In genomic region chr20:62953839-62954703, GRCh38 we compare ENCODE assay signal across 9 cellular contexts. TPM values are rescaled to one million over a fixed set of nuclear protein-coding genes. Genes with fewer than 3 reads are reported as not detected.
DNase-seq lines count a peak whose midpoint lies in the region; ATAC-seq and TF ChIP-seq lines count a peak whose summit lies in the region.
"Had no signal": no experiment of that assay in that cellular context is flagged by ENCODE, and none has a peak within 500 bp of the region (broad histone marks: within the 10 kb centered on the region; RNA-seq: fewer than 3 reads in every experiment).

No MANE protein-coding gene starts in this region.

- peak overlapping the region; percentile 73 for H3K4me3 Mint-ChIP-seq in activated naive CD4-positive, alpha-beta T cell treated with anti-CD3 and anti-CD28 coated beads, Interleukin-2, amount 50 U/mL, for 24 hours

- H3K9me3 ChIP-seq in heart right ventricle: peaks cover 0 to 3% (median 0%) of the 10 kb centered on the region in 11 donors
- no peaks in the 10 kb centered on the region for H3K9me3 ChIP-seq in psoas muscle

- peaks cover 30% of the 10 kb centered on the region for H3K4me1 Mint-ChIP-seq in activated naive CD4-positive, alpha-beta T cell treated with anti-CD3 and anti-CD28 coated beads, Interleukin-2, amount 50 U/mL, for 24 hours

- H3K36me3 Mint-ChIP-seq in activated naive CD4-positive, alpha-beta T cell treated with anti-CD3 and anti-CD28 coated beads, Interleukin-2, amount 50 U/mL, for 24 hours: peaks cover 7% of the 10 kb centered on the region

- ATAC-seq in GM19467 (IDR thresholded peaks at IDR 0.05; ENCODE audit: unreplicated experiment): peak; percentile 68
- peak; percentile 66 for ATAC-seq in HG03571 (IDR thresholded peaks at IDR 0.05; ENCODE audit: unreplicated experiment)
- ATAC-seq in heart right ventricle: peak; percentile 50 to 88 (median 73)
- peak in 3 of 4 donors; percentile 7 to 19 (median 17) for ATAC-seq in psoas muscle

- peaks cover 15 to 39% (median 26%) of the 10 kb centered on the region in 9 donors for H3K4me1 ChIP-seq in heart right ventricle
- H3K4me1 ChIP-seq in psoas muscle: peaks cover 5% of the 10 kb centered on the region

- DNase-seq in COLO668 (lab: John Stamatoyannopoulos, UW; ENCODE audit: unreplicated experiment): peak; percentile 79
- peak; percentile 77 to 85 for DNase-seq in SHP77 (lab: John Stamatoyannopoulos, UW)
- peak; percentile 66 to 76 for DNase-seq in heart right ventricle
- DNase-seq in psoas muscle: peak; percentile 69 to 83
- DNase-seq in amniotic stem cell (lab: John Stamatoyannopoulos, UW): no peak

- H3K27ac Mint-ChIP-seq in activated naive CD4-positive, alpha-beta T cell treated with anti-CD3 and anti-CD28 coated beads, Interleukin-2, amount 50 U/mL, for 24 hours: peak overlapping the region; percentile 43

- H3K27ac ChIP-seq in heart right ventricle (peak overlapping the region; percentile 22 to 86 (median 76)), psoas muscle (peak overlapping the region; percentile 58)

- H3K27me3 Mint-ChIP-seq in activated naive CD4-positive, alpha-beta T cell treated with anti-CD3 and anti-CD28 coated beads, Interleukin-2, amount 50 U/mL, for 24 hours: no peaks in the 10 kb centered on the region

- peaks cover 0 to 21% (median 0%) of the 10 kb centered on the region in 9 donors for H3K36me3 ChIP-seq in heart right ventricle
- peaks cover 0 to 19% of the 10 kb centered on the region in 2 donors for H3K36me3 ChIP-seq in psoas muscle (ENCODE audit: insufficient read depth in 1 of 2, low read depth in 1 of 2)

- no peaks in the 10 kb centered on the region for H3K9me3 Mint-ChIP-seq in activated naive CD4-positive, alpha-beta T cell treated with anti-CD3 and anti-CD28 coated beads, Interleukin-2, amount 50 U/mL, for 24 hours

- TF ChIP-seq CTCF in heart right ventricle (IDR thresholded peaks at IDR 0.05): no peak
- no peak for TF ChIP-seq CTCF in psoas muscle (IDR thresholded peaks at IDR 0.05)

- peak overlapping the region in 9 of 10 donors; percentile 0 to 53 (median 32) for H3K4me3 ChIP-seq in heart right ventricle
- H3K4me3 ChIP-seq in psoas muscle: peak overlapping the region; percentile 46

- no peaks in the 10 kb centered on the region for H3K27me3 ChIP-seq in heart right ventricle
- no peaks in the 10 kb centered on the region for H3K27me3 ChIP-seq in psoas muscle (ENCODE audit: insufficient read depth in 3 of 3, low read length in 2 of 3)

- 23 to 33% methylated on average over 32 of the region's 32 CpGs for WGBS in heart right ventricle, 2 donors
- WGBS in psoas muscle, 3 donors: 21 to 37% (median 25%) methylated on average over 32 of the region's 32 CpGs

- intact Hi-C loops in heart right ventricle (cut with DNase I): loop anchor here in 1 of 10 donors (10.0 kb wide), 1 partner anchor 51 kb away; the partner anchor contains the start of gene BHLHE23
- intact Hi-C loops in psoas muscle (cut with DNase I): no loop called here

RNA-seq across cellular contexts. Expression of gene SLC17A9, which starts 1.6 kb away (rescaled TPM):
- total RNA-seq in heart right ventricle (1 to 10 TPM in 4 of 10 donors, under 1 TPM in 6; 0.19 to 3.6 (median 0.62) TPM), psoas muscle (1 to 10 TPM in 1 of 4 donors, under 1 TPM in 3; 0.32 to 1.0 (median 0.92) TPM)
- polyA plus RNA-seq in heart right ventricle (1 to 10 TPM; 2.3 to 8.3 TPM), psoas muscle (under 1 TPM; 0.59 to 0.88 (median 0.69) TPM)

RNA-seq across cellular contexts. Expression of gene GID8, which starts 16.1 kb away (rescaled TPM):
- 10 to 100 TPM; 13.7 to 19.9 (median 16.7) TPM for total RNA-seq in heart right ventricle
- polyA plus RNA-seq in heart right ventricle: 10 to 100 TPM in 1 of 2 donors, 1 to 10 TPM in 1; 7.0 to 10.2 TPM
- total RNA-seq in psoas muscle: 10 to 100 TPM; 12.8 to 14.9 (median 14.3) TPM
- polyA plus RNA-seq in psoas muscle: 10 to 100 TPM in 2 of 3 donors, 1 to 10 TPM in 1; 7.3 to 15.9 (median 14.2) TPM

RNA-seq across cellular contexts. Expression of gene DIDO1, which starts 27.8 kb away (rescaled TPM):
- total RNA-seq in heart right ventricle (10 to 100 TPM; 31.4 to 44.6 (median 37.6) TPM), psoas muscle (10 to 100 TPM; 23.0 to 32.4 (median 27.9) TPM)
- polyA plus RNA-seq in heart right ventricle (10 to 100 TPM; 16.0 to 21.9 TPM), psoas muscle (10 to 100 TPM in 2 of 3 donors, 1 to 10 TPM in 1; 10.0 to 23.9 (median 12.7) TPM)

RNA-seq across cellular contexts. Expression of gene BHLHE23, which starts 52.7 kb away (rescaled TPM):
- total RNA-seq in heart right ventricle: not detected
- polyA plus RNA-seq in heart right ventricle: under 1 TPM in 1 of 2 donors, not detected in 1; 0.03 TPM
- not detected for total RNA-seq in psoas muscle
- polyA plus RNA-seq in psoas muscle: not detected
- total RNA-seq: T-helper 1 cell treated with Interleukin-12 subunit alpha and Interleukin-12 subunit beta and Interleukin-4 antibody, amounts not matched to agents 30 ng/mL and 1 ng/mL, for 36 hours had no signal

Comparison
In these comparisons a context has a peak if more than half of its experiments do, and no peak if none do; other contexts are left out.
1. ATAC-seq: peak in every context shown above with its lines; median percentile 73 in heart right ventricle; 68 in GM19467; 66 in HG03571; 17 in psoas muscle.